ENCODE assay signal across 8 cellular contexts in the genomic region with DNA sequence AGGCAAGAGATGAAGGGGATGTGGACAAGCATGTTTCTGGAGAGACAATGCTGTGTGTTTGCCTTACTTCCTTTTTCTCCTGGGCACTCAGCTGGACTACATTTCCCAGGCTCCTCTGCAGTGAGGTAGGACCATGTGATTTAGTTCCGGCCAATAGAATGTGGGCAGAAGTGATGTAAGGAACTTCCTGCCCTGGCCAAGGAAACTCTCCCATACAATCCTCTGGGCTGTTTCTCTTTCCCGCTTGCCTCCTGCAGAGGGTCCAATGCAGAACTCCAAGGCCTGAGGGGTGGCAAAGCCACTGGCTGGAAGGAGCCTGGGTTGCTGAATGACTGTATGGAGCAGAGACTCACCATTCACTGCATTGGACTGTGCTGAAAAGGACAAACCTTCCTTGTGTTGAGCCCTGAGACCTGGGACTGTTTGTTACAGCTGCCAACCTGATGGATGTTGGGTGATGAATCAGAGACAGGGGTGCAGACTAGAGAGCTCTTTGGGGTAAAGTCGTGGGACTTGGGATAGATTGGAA.
DNase-seq lines count a peak whose midpoint lies in the region; ATAC-seq and TF ChIP-seq lines count a peak whose summit lies in the region.

No MANE protein-coding gene starts in this region.

- H3K9me3 ChIP-seq in OCI-LY1 (ENCODE audit: low read length): no peaks in the 10 kb centered on the region
- H3K9me3 ChIP-seq in mesodermal cell (ENCODE audit: control insufficient read depth, low read length): no peaks in the 10 kb centered on the region
- no peaks in the 10 kb centered on the region for H3K9me3 ChIP-seq in CD8-positive, alpha-beta memory T cell (ENCODE audit: low read length)
- no peaks in the 10 kb centered on the region for H3K9me3 ChIP-seq in prostate gland

- H3K79me2 ChIP-seq in OCI-LY1 (ENCODE audit: insufficient read depth, low read length): no peaks in the 10 kb centered on the region

- peak; percentile 74 for DNase-seq in DMS53 (lab: John Stamatoyannopoulos, UW)
- DNase-seq in chondrocyte (ENCODE audit: low spot score): no peak
- DNase-seq in CD8-positive, alpha-beta memory T cell: no peak
- no peak for DNase-seq in prostate gland (ENCODE audit: low spot score)

- TF ChIP-seq CTCF in OCI-LY1 (IDR thresholded peaks at IDR 0.05; ENCODE audit: low read length) (no peak), chondrocyte (IDR thresholded peaks at IDR 0.05) (no peak), prostate gland (IDR thresholded peaks at IDR 0.05) (no peak)

- H3K9ac ChIP-seq in OCI-LY1 (ENCODE audit: low read length): no peak overlapping the region; the same call in 1 of the 2 replicates

- peak overlapping the region; percentile 43 for H3K27ac Mint-ChIP-seq in chondrocyte (ENCODE audit: unreplicated experiment)
- H3K27ac Mint-ChIP-seq in CD8-positive, alpha-beta memory T cell: no peak overlapping the region

- CTCF ChIA-PET in CD8-positive, alpha-beta memory T cell (lab: Charles Lee): no interaction called here

- H3K4me1 Mint-ChIP-seq in chondrocyte (ENCODE audit: low read depth): peaks cover 19% of the 10 kb centered on the region
- no peaks in the 10 kb centered on the region for H3K4me1 Mint-ChIP-seq in CD8-positive, alpha-beta memory T cell

- peak overlapping the region; percentile 91 for H2AFZ ChIP-seq in OCI-LY1 (ENCODE audit: low read length)

- H3K36me3 ChIP-seq in OCI-LY1 (ENCODE audit: insufficient read depth, low read length) (no peaks in the 10 kb centered on the region), mesodermal cell (ENCODE audit: control insufficient read depth, insufficient read depth, low read length) (no peaks in the 10 kb centered on the region), prostate gland (no peaks in the 10 kb centered on the region)
- no peaks in the 10 kb centered on the region for H3K36me3 ChIP-seq in CD8-positive, alpha-beta memory T cell (ENCODE audit: insufficient read depth, low read length)

- H3K27me3 ChIP-seq in OCI-LY1 (ENCODE audit: insufficient read depth, low read length) (peaks cover 11% of the 10 kb centered on the region; the same call in 1 of the 2 replicates), prostate gland (replicated peaks; ENCODE audit: insufficient read depth) (no peaks in the 10 kb centered on the region)
- no peaks in the 10 kb centered on the region for H3K27me3 ChIP-seq in CD8-positive, alpha-beta memory T cell (ENCODE audit: insufficient read depth, low read length, poor library complexity, severe bottlenecking)

- H3K4me1 ChIP-seq in OCI-LY1 (ENCODE audit: insufficient read depth, low read length, severe bottlenecking) (peaks cover 6% of the 10 kb centered on the region), mesodermal cell (ENCODE audit: control insufficient read depth, insufficient read depth, low read length, poor library complexity, severe bottlenecking) (peaks cover 22% of the 10 kb centered on the region), prostate gland (replicated peaks) (no peaks in the 10 kb centered on the region)
- no peaks in the 10 kb centered on the region for H3K4me1 ChIP-seq in CD8-positive, alpha-beta memory T cell (ENCODE audit: insufficient read depth, low read length)

- peak overlapping the region; percentile 51 for H3K4me3 Mint-ChIP-seq in chondrocyte (ENCODE audit: unreplicated experiment)
- H3K4me3 Mint-ChIP-seq in CD8-positive, alpha-beta memory T cell: no peak overlapping the region

- no peaks in the 10 kb centered on the region for H3F3A ChIP-seq in OCI-LY1 (ENCODE audit: insufficient read depth, low read length)

- H4K20me1 ChIP-seq in OCI-LY1 (ENCODE audit: insufficient read depth, low read length): no peaks in the 10 kb centered on the region

- H3K4me3 ChIP-seq in OCI-LY1 (ENCODE audit: low read depth, low read length, poor library complexity, severe bottlenecking): peak overlapping the region; percentile 48
- H3K4me3 ChIP-seq in mesodermal cell (ENCODE audit: extremely low read depth, insufficient read depth, low read length, poor library complexity, severe bottlenecking): peak overlapping the region; percentile 24
- no peak overlapping the region for H3K4me3 ChIP-seq in CD8-positive, alpha-beta memory T cell (ENCODE audit: low read length)
- H3K4me3 ChIP-seq in prostate gland: no peak overlapping the region

- peaks cover 1% of the 10 kb centered on the region for H3K36me3 Mint-ChIP-seq in chondrocyte (ENCODE audit: low read depth)
- H3K36me3 Mint-ChIP-seq in CD8-positive, alpha-beta memory T cell: peaks cover 0 to 6% (median 0%) of the 10 kb centered on the region in 3 donors

- TF ChIP-seq POLR2A in prostate gland (IDR thresholded peaks at IDR 0.05): no peak

- H3K9me2 ChIP-seq in OCI-LY1 (ENCODE audit: low read depth, low read length): no peaks in the 10 kb centered on the region

- peak; percentile 91 for ATAC-seq in GM19043 (IDR thresholded peaks at IDR 0.05; ENCODE audit: low read depth, unreplicated experiment)
- peak; percentile 91 for ATAC-seq in HG03175 (IDR thresholded peaks at IDR 0.05; ENCODE audit: unreplicated experiment)

- no peaks in the 10 kb centered on the region for H3K27me3 Mint-ChIP-seq in chondrocyte (ENCODE audit: low read depth)
- H3K27me3 Mint-ChIP-seq in CD8-positive, alpha-beta memory T cell: peaks cover 0 to 10% of the 10 kb centered on the region in 2 donors

- POLR2A ChIA-PET in CD8-positive, alpha-beta memory T cell (lab: Charles Lee): no interaction called here

- WGBS in mesodermal cell (ENCODE audit: insufficient coverage in 2 of 2), 2 experiments: 50 to 71% methylated on average over 1 of the region's 3 CpGs
- 79% methylated on average over 3 of the region's 3 CpGs for WGBS in prostate gland

- H3K27ac ChIP-seq in OCI-LY1 (ENCODE audit: low read depth, low read length, poor library complexity, severe bottlenecking): no peak overlapping the region
- H3K27ac ChIP-seq in mesodermal cell (ENCODE audit: low read depth, low read length, severe bottlenecking): peak overlapping the region; percentile 8
- no peak overlapping the region for H3K27ac ChIP-seq in CD8-positive, alpha-beta memory T cell (ENCODE audit: low read depth, low read length)
- H3K27ac ChIP-seq in prostate gland: no peak overlapping the region

- peaks cover 5% of the 10 kb centered on the region for H3K9me3 Mint-ChIP-seq in chondrocyte (ENCODE audit: low read depth)
- no peaks in the 10 kb centered on the region for H3K9me3 Mint-ChIP-seq in CD8-positive, alpha-beta memory T cell

- peak overlapping the region; percentile 59 for H3K4me2 ChIP-seq in OCI-LY1 (ENCODE audit: low read length)

- intact Hi-C loops in prostate gland (cut with DNase I): no loop called here

Comparison
In these comparisons a context has a peak if more than half of its experiments do, and no peak if none do; other contexts are left out.
1. H3K4me3 ChIP-seq: peak in OCI-LY1 (single experiment) and mesodermal cell (single experiment); none in CD8-positive, alpha-beta memory T cell (single experiment) and prostate gland (0 of 2).